Comparison of ENCODE assay signal across 33 cellular contexts in genomic region chr7:98014830-98015229, GRCh38. TPM values are rescaled to one million over a fixed set of nuclear protein-coding genes. Genes with fewer than 3 reads are reported as not detected.
DNase-seq lines count a peak whose midpoint lies in the region; ATAC-seq and TF ChIP-seq lines count a peak whose summit lies in the region.
"Had no signal": no experiment of that assay in that cellular context is flagged by ENCODE, and none has a peak within 500 bp of the region (broad histone marks: within the 10 kb centered on the region; RNA-seq: fewer than 3 reads in every experiment).

No MANE protein-coding gene starts in this region.

- no peak overlapping the region for H3K4me3 ChIP-seq in osteoblast (ENCODE audit: insufficient read depth, low read length)
- H3K4me3 ChIP-seq: A549; BLaER1; BLaER1 treated with 17β-estradiol and CSF1 and Interleukin-3, amounts not matched to agents 10 nM and 100 nM had no signal

- no peaks in the 10 kb centered on the region for H3K9me3 Mint-ChIP-seq in WTC11
- no peaks in the 10 kb centered on the region for H3K9me3 Mint-ChIP-seq in T-helper 2 cell treated with Interferon-gamma antibody and Interleukin-4, amounts not matched to agents 5 μg/mL and 100 μg/mL, for 36 hours
- H3K9me3 Mint-ChIP-seq: CD4-positive, alpha-beta memory T cell; CD4-positive, alpha-beta T cell; CD4-positive, CD25-positive, alpha-beta regulatory T cell; CD8-positive, alpha-beta memory T cell; CD8-positive, alpha-beta T cell had no signal

- H2AFZ ChIP-seq in osteoblast (ENCODE audit: low read length): no peak overlapping the region

- no peak for DNase-seq in T-helper 17 cell
- no peak for DNase-seq in WTC11 (ENCODE audit: low spot score)
- peak; percentile 18 for DNase-seq in osteoblast (ENCODE audit: insufficient read length, low spot score, missing footprints)
- no peak for DNase-seq in T-helper 2 cell treated with Interferon-gamma antibody and Interleukin-4, amounts not matched to agents 5 μg/mL and 100 μg/mL, for 36 hours (ENCODE audit: low spot score)
- no peak for DNase-seq in NCI-H748 (lab: John Stamatoyannopoulos, UW; ENCODE audit: unreplicated experiment)
- DNase-seq: 8988T; AML-193; BE2C; C1 segment of cervical spinal cord; Caco-2; Calu3; CD4-positive, alpha-beta memory T cell; CD4-positive, alpha-beta T cell; CD4-positive, CD25-positive, alpha-beta regulatory T cell; CD8-positive, alpha-beta memory T cell; CD8-positive, alpha-beta T cell; COR-L47; DMS 273 treated with DMSO at 0.1 percent for 48 hours; DMS153; DMS79; DMS79 treated with DMSO at 0.1 percent for 48 hours; DND-41; EL had no signal

- H3K4me3 Mint-ChIP-seq in T-helper 17 cell: peak overlapping the region; percentile 31
- no peak overlapping the region for H3K4me3 Mint-ChIP-seq in WTC11
- no peak overlapping the region for H3K4me3 Mint-ChIP-seq in T-helper 2 cell treated with Interferon-gamma antibody and Interleukin-4, amounts not matched to agents 5 μg/mL and 100 μg/mL, for 36 hours
- H3K4me3 Mint-ChIP-seq: B cell; CD14-positive monocyte; CD4-positive, alpha-beta memory T cell; CD4-positive, alpha-beta T cell; CD4-positive, CD25-positive, alpha-beta regulatory T cell; CD8-positive, alpha-beta memory T cell; CD8-positive, alpha-beta T cell had no signal

- H3K4me1 Mint-ChIP-seq in T-helper 17 cell (no peaks in the 10 kb centered on the region), WTC11 (no peaks in the 10 kb centered on the region)
- no peaks in the 10 kb centered on the region for H3K4me1 Mint-ChIP-seq in T-helper 2 cell treated with Interferon-gamma antibody and Interleukin-4, amounts not matched to agents 5 μg/mL and 100 μg/mL, for 36 hours (ENCODE audit: low read depth)
- H3K4me1 Mint-ChIP-seq: B cell; CD4-positive, CD25-positive, alpha-beta regulatory T cell had no signal

- POLR2A ChIA-PET in WTC11 (lab: Charles Lee): no interaction called here

- H3K36me3 Mint-ChIP-seq in T-helper 17 cell (ENCODE audit: low read depth) (no peaks in the 10 kb centered on the region), WTC11 (no peaks in the 10 kb centered on the region)
- H3K36me3 Mint-ChIP-seq in T-helper 2 cell treated with Interferon-gamma antibody and Interleukin-4, amounts not matched to agents 5 μg/mL and 100 μg/mL, for 36 hours (ENCODE audit: low read depth): no peaks in the 10 kb centered on the region
- H3K36me3 Mint-ChIP-seq: CD14-positive monocyte; CD4-positive, alpha-beta memory T cell; CD4-positive, CD25-positive, alpha-beta regulatory T cell; CD8-positive, alpha-beta memory T cell; CD8-positive, alpha-beta T cell had no signal

- no peaks in the 10 kb centered on the region for H4K20me1 ChIP-seq in osteoblast (ENCODE audit: insufficient read depth, low read length)
- H4K20me1 ChIP-seq: BLaER1; BLaER1 treated with 17β-estradiol and CSF1 and Interleukin-3, amounts not matched to agents 10 nM and 100 nM had no signal

- H3K9me3 ChIP-seq in T-helper 17 cell (ENCODE audit: control insufficient read depth, low read length, poor library complexity, severe bottlenecking) (no peaks in the 10 kb centered on the region), osteoblast (ENCODE audit: low read depth, low read length) (no peaks in the 10 kb centered on the region)
- H3K9me3 ChIP-seq: A549; BE2C; BLaER1; BLaER1 treated with 17β-estradiol and CSF1 and Interleukin-3, amounts not matched to agents 10 nM and 100 nM; Caco-2 had no signal

- H3K4me1 ChIP-seq in osteoblast (ENCODE audit: insufficient read depth, low read length): no peaks in the 10 kb centered on the region
- H3K4me1 ChIP-seq: A549, BE2C, BLaER1, Caco-2 had no signal

- H3K27me3 Mint-ChIP-seq in T-helper 17 cell (peaks cover 20% of the 10 kb centered on the region), WTC11 (ENCODE audit: low read depth) (no peaks in the 10 kb centered on the region)
- no peaks in the 10 kb centered on the region for H3K27me3 Mint-ChIP-seq in T-helper 2 cell treated with Interferon-gamma antibody and Interleukin-4, amounts not matched to agents 5 μg/mL and 100 μg/mL, for 36 hours (ENCODE audit: low read depth)
- H3K27me3 Mint-ChIP-seq: CD4-positive, CD25-positive, alpha-beta regulatory T cell had no signal

- H3K27ac Mint-ChIP-seq in T-helper 17 cell (no peak overlapping the region), WTC11 (no peak overlapping the region)
- H3K27ac Mint-ChIP-seq in T-helper 2 cell treated with Interferon-gamma antibody and Interleukin-4, amounts not matched to agents 5 μg/mL and 100 μg/mL, for 36 hours: no peak overlapping the region
- H3K27ac Mint-ChIP-seq: B cell; CD14-positive monocyte; CD4-positive, alpha-beta memory T cell; CD4-positive, alpha-beta T cell; CD4-positive, CD25-positive, alpha-beta regulatory T cell; CD8-positive, alpha-beta memory T cell; CD8-positive, alpha-beta T cell had no signal

- H3K27ac ChIP-seq in osteoblast (ENCODE audit: low read depth, low read length): no peak overlapping the region
- H3K27ac ChIP-seq: 22Rv1; A549; BLaER1; BLaER1 treated with 17β-estradiol and CSF1 and Interleukin-3, amounts not matched to agents 10 nM and 100 nM had no signal

- ATAC-seq in T-helper 17 cell: no peak
- no peak for ATAC-seq in WTC11
- no peak for ATAC-seq in HG03139 (IDR thresholded peaks at IDR 0.05; ENCODE audit: unreplicated experiment)
- ATAC-seq: CD8-positive, alpha-beta T cell had no signal

- H3K4me2 ChIP-seq in osteoblast (ENCODE audit: insufficient read depth, low read length): no peak overlapping the region
- H3K4me2 ChIP-seq: A549; BLaER1; BLaER1 treated with 17β-estradiol and CSF1 and Interleukin-3, amounts not matched to agents 10 nM and 100 nM had no signal

- H3K27me3 ChIP-seq in osteoblast (ENCODE audit: insufficient read depth, low read length): no peaks in the 10 kb centered on the region
- H3K27me3 ChIP-seq: BE2C; BLaER1; BLaER1 treated with 17β-estradiol and CSF1 and Interleukin-3, amounts not matched to agents 10 nM and 100 nM had no signal

- H3K79me2 ChIP-seq in osteoblast (ENCODE audit: insufficient read depth, low read length): no peaks in the 10 kb centered on the region

- TF ChIP-seq CTCF in WTC11 (IDR thresholded peaks at IDR 0.05) (no peak), osteoblast (IDR thresholded peaks at IDR 0.05; ENCODE audit: extremely low read depth, low read depth, low read length) (no peak)

- CTCF ChIA-PET in WTC11 (lab: Charles Lee): interaction anchor here (0.6 to 4.4 kb wide), 4 partner anchors 152 to 386 kb away, joined by 3 to 25 read pairs (median 4); partner anchors contain the start of gene BAIAP2L1

- no peaks in the 10 kb centered on the region for H3K36me3 ChIP-seq in osteoblast (ENCODE audit: insufficient read depth, low read length)
- H3K36me3 ChIP-seq: BE2C; BLaER1; BLaER1 treated with 17β-estradiol and CSF1 and Interleukin-3, amounts not matched to agents 10 nM and 100 nM had no signal

TF ChIP-seq in WTC11, 78 proteins besides CTCF, POLR2A, EP300 and RAD21:
- TF ChIP-seq PRDM15 (CRISPR knock-in tag; IDR thresholded peaks at IDR 0.05) (no peak), HMGA2 (CRISPR knock-in tag; IDR thresholded peaks at IDR 0.05) (peak; percentile 95), NR1H2 (CRISPR knock-in tag; IDR thresholded peaks at IDR 0.05) (no peak)

RNA-seq across cellular contexts. Expression of gene OCM2, which starts 24.8 kb away (rescaled TPM):
- total RNA-seq in T-helper 17 cell (not detected), WTC11 (2021) (not detected in 3 replicates), osteoblast (not detected in 2 replicates)
- total RNA-seq: A172; A673; B cell; Caco-2; Calu3; CD4-positive, alpha-beta memory T cell; CD4-positive, alpha-beta T cell; CD4-positive, CD25-positive, alpha-beta regulatory T cell; CD8-positive, alpha-beta memory T cell; CD8-positive, alpha-beta T cell; Daoy had no signal
